16 cellular contexts compared by ENCODE assay signal in the genomic region with DNA sequence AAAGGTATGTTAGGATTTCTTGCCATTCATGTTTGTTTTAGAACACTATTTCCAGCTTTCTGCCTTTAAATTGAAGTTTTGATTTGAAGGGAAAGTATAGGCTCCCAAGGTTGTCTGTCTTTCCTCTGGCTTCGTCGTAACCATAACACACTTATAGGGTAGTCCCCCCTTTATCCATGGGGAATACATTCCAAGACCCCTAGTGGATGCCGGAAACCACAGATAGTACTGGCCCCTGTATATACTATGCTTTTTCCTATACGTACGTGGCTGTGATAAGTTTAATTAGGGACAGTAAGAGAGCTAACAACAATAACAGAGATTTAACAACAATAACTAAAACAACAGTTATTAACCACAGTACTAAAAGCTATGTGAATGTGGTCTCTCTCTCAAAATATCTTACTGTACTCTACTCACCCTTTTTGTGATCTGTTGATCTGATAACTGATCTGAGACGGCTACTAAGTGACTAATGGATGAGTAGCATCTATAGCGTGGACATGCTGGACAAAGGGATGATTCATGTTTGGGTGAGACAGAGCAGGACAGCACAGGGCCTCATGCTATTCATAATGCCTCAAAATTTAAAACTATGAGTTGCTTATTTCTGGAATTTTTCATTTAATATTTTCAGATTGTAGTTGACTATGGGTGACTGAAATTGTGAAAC.
DNase-seq lines count a peak whose midpoint lies in the region; ATAC-seq and TF ChIP-seq lines count a peak whose summit lies in the region.
"Had no signal": no experiment of that assay in that cellular context is flagged by ENCODE, and none has a peak within 500 bp of the region (broad histone marks: within the 10 kb centered on the region; RNA-seq: fewer than 3 reads in every experiment).

No MANE protein-coding gene starts in this region.

- no peaks in the 10 kb centered on the region for H3K9me3 ChIP-seq in CD4-positive, alpha-beta T cell (ENCODE audit: control insufficient read depth, low read length)
- H3K9me3 ChIP-seq: BLaER1 treated with 17β-estradiol and CSF1 and Interleukin-3, amounts not matched to agents 10 nM and 100 nM had no signal

- no peak overlapping the region for H3K27ac ChIP-seq in CD4-positive, alpha-beta T cell (ENCODE audit: low read depth, low read length)
- H3K27ac ChIP-seq: BLaER1 treated with 17β-estradiol and CSF1 and Interleukin-3, amounts not matched to agents 10 nM and 100 nM had no signal

- no peaks in the 10 kb centered on the region for H3K9me3 Mint-ChIP-seq in CD4-positive, alpha-beta T cell
- H3K9me3 Mint-ChIP-seq: neural crest cell, T-cell had no signal

- H3K27me3 Mint-ChIP-seq in CD4-positive, alpha-beta T cell: no peaks in the 10 kb centered on the region
- H3K27me3 Mint-ChIP-seq: T-cell had no signal

- peak; percentile 65 for DNase-seq in AG08395 (ENCODE audit: low spot score)
- DNase-seq in NCI-H460 (ENCODE audit: extremely low read depth, low read depth): peak; percentile 76
- DNase-seq in dedifferentiated amniotic fluid mesenchymal stem cell (ENCODE audit: extremely low spot score): peak; percentile 73
- DNase-seq in kidney tubule cell (ENCODE audit: low spot score): peak; percentile 91
- DNase-seq in CD4-positive, alpha-beta T cell: no peak
- no peak for DNase-seq in KG1 (lab: John Stamatoyannopoulos, UW)
- DNase-seq: activated CD4-positive, alpha-beta T cell treated with anti-CD3 and anti-CD28 coated beads, Interleukin-2, amount 50 U/mL, for 48 hours; activated naive CD4-positive, alpha-beta T cell treated with Interleukin-2 at 50 U/mL for 16 hours; NCI-H446 treated with DMSO at 0.1 percent for 48 hours; stimulated activated CD4-positive, alpha-beta T cell treated with anti-CD3 and anti-CD28 coated beads, Interleukin-2, amount 100 ng/mL, for 24 hours; stimulated activated naive CD8-positive, alpha-beta T cell treated with anti-CD3 and anti-CD28 coated beads, Interleukin-15, Interleukin-2, amounts not matched to agents 100 U/mL and 50 U/mL, for 24 hours; T-cell had no signal

- no peak for ATAC-seq in CD4-positive, alpha-beta T cell (ENCODE audit: poor library complexity)
- ATAC-seq in HG03039 (IDR thresholded peaks at IDR 0.05; ENCODE audit: unreplicated experiment) (no peak), HG02973 (IDR thresholded peaks at IDR 0.05; ENCODE audit: unreplicated experiment) (no peak)
- ATAC-seq: stimulated activated naive CD8-positive, alpha-beta T cell treated with anti-CD3 and anti-CD28 coated beads, Interleukin-15, Interleukin-2, amounts not matched to agents 100 U/mL and 50 U/mL, for 24 hours; T-cell had no signal

- H3K27me3 ChIP-seq in CD4-positive, alpha-beta T cell (ENCODE audit: control insufficient read depth, insufficient read depth, low read length): no peaks in the 10 kb centered on the region
- H3K27me3 ChIP-seq: BLaER1 treated with 17β-estradiol and CSF1 and Interleukin-3, amounts not matched to agents 10 nM and 100 nM had no signal

- H3K4me1 Mint-ChIP-seq in CD4-positive, alpha-beta T cell (ENCODE audit: low read depth): no peaks in the 10 kb centered on the region
- H3K4me1 Mint-ChIP-seq: T-cell had no signal

- no peaks in the 10 kb centered on the region for H3K36me3 Mint-ChIP-seq in CD4-positive, alpha-beta T cell (ENCODE audit: low read depth)
- H3K36me3 Mint-ChIP-seq: T-cell had no signal

- POLR2A ChIA-PET in CD4-positive, alpha-beta T cell (lab: Charles Lee): no interaction called here

- no peak overlapping the region for H3K27ac Mint-ChIP-seq in CD4-positive, alpha-beta T cell
- H3K27ac Mint-ChIP-seq: T-cell had no signal

- no peak for TF ChIP-seq CTCF in CD4-positive, alpha-beta T cell (IDR thresholded peaks at IDR 0.05)

- CTCF ChIA-PET in CD4-positive, alpha-beta T cell (lab: Charles Lee): no interaction called here

- no peak overlapping the region for H3K4me3 Mint-ChIP-seq in CD4-positive, alpha-beta T cell
- H3K4me3 Mint-ChIP-seq: neural crest cell, T-cell had no signal

- intact Hi-C loops in CD4-positive, alpha-beta T cell (cut with DNase I, micrococcal nuclease): no loop called here

Comparison
In these comparisons a context has a peak if more than half of its experiments do, and no peak if none do; other contexts are left out.
1. DNase-seq: peak in AG08395 (single experiment), NCI-H460 (single experiment), dedifferentiated amniotic fluid mesenchymal stem cell (single experiment) and kidney tubule cell (single experiment); none in CD4-positive, alpha-beta T cell (0 of 10) and KG1 (single experiment).